9 cellular contexts compared by ENCODE assay signal in genomic region chr16:58336332-58337089, GRCh38. TPM values are rescaled to one million over a fixed set of nuclear protein-coding genes. Genes with fewer than 3 reads are reported as not detected.
DNase-seq lines count a peak whose midpoint lies in the region; ATAC-seq, FAIRE-seq and TF ChIP-seq lines count a peak whose summit lies in the region.
"Had no signal": no experiment of that assay in that cellular context is flagged by ENCODE, and none has a peak within 500 bp of the region (broad histone marks: within the 10 kb centered on the region; RNA-seq: fewer than 3 reads in every experiment).

No MANE protein-coding gene starts in this region.

- intact Hi-C loops in pancreas (cut with DNase I) (loop anchor here (5.0 to 10.0 kb wide), 3 partner anchors 148 to 418 kb away; no protein-coding TSS in a partner anchor), transverse colon (cut with DNase I; ENCODE audit: low total_unique reads) (loop anchor here (2.0 kb wide), 1 partner anchor 152 kb away; no protein-coding TSS in a partner anchor)

- no peak for TF ChIP-seq POLR2A in transverse colon (IDR thresholded peaks at IDR 0.05)

- TF ChIP-seq CTCF in LNCaP clone FGC (IDR thresholded peaks at IDR 0.05; ENCODE audit: control insufficient read depth, extremely low read depth, insufficient read depth) (peak; percentile 97), glutamatergic neuron (IDR thresholded peaks at IDR 0.05; ENCODE audit: partially characterized antibody, unreplicated experiment) (peak; percentile 97), pancreas (IDR thresholded peaks at IDR 0.05) (peak; percentile 72 to 91 (median 80)), transverse colon (IDR thresholded peaks at IDR 0.05) (peak; percentile 87 to 93 (median 92))

- H3K4me3 ChIP-seq in LNCaP clone FGC (ENCODE audit: low read depth, low read length) (0 out of 2 replicates have a peak overlapping the region, but pooled peaks have one; percentile 9), pancreas (peak overlapping the region in 2 of 4 donors; percentile 25 to 32), transverse colon (peak overlapping the region in 2 of 4 donors; percentile 6 to 41)

- peak overlapping the region; percentile 22 for H3K4me3 Mint-ChIP-seq in activated naive CD4-positive, alpha-beta T cell treated with anti-CD3 and anti-CD28 coated beads, Interleukin-2, amount 10 ng/mL, durations not matched to agents 7 days and 5 days
- H3K4me3 Mint-ChIP-seq in glutamatergic neuron (ENCODE audit: unreplicated experiment) = no peak overlapping the region

- ATAC-seq in GM21786 (IDR thresholded peaks at IDR 0.05; ENCODE audit: unreplicated experiment) = peak; percentile 87
- peak; percentile 95 to 99 (median 97) for ATAC-seq in pancreas

- peak; percentile 37 for FAIRE-seq in pancreas (lab: Jason Lieb, UNC)

- WGBS in pancreas, 2 donors = 14 to 16% methylated on average over 24 of the region's 24 CpGs
- WGBS in transverse colon (ENCODE audit: low coverage in 1 of 2), 2 donors = 21 to 26% methylated on average over 19 to 24 of the region's 24 CpGs

- in situ Hi-C loops in transverse colon (cut with MboI; ENCODE audit: low pct_ligation_motif_present in 1 of 4, low pct_unique_long_range_greater_than_20kb in 1 of 4, low sequenced_read_pairs in 3 of 4) = loop anchor here (5.0 to 25.0 kb wide), 5 partner anchors 146 to 426 kb away; no protein-coding TSS in a partner anchor

- H3K36me3 ChIP-seq in pancreas = no peaks in the 10 kb centered on the region
- no peaks in the 10 kb centered on the region for H3K36me3 ChIP-seq in transverse colon

- CTCF ChIA-PET in activated naive CD4-positive, alpha-beta T cell treated with anti-CD3 and anti-CD28 coated beads, Interleukin-2, amount 10 ng/mL, durations not matched to agents 7 days and 5 days (lab: Charles Lee) = interaction anchor here (0.6 to 8.7 kb wide), 32 partner anchors 9 to 420 kb away, joined by 3 to 153 read pairs (median 4); partner anchors contain the start of genes GINS3, NDRG4 and PRSS54

- no peaks in the 10 kb centered on the region for H3K9me3 Mint-ChIP-seq in activated naive CD4-positive, alpha-beta T cell treated with anti-CD3 and anti-CD28 coated beads, Interleukin-2, amount 10 ng/mL, durations not matched to agents 7 days and 5 days
- peaks cover 4% of the 10 kb centered on the region for H3K9me3 Mint-ChIP-seq in glutamatergic neuron (ENCODE audit: unreplicated experiment)

- H3K27ac Mint-ChIP-seq in activated naive CD4-positive, alpha-beta T cell treated with anti-CD3 and anti-CD28 coated beads, Interleukin-2, amount 10 ng/mL, durations not matched to agents 7 days and 5 days = no peak overlapping the region
- H3K27ac Mint-ChIP-seq in glutamatergic neuron (ENCODE audit: unreplicated experiment) = no peak overlapping the region

- peaks cover 4% of the 10 kb centered on the region for H3K27me3 Mint-ChIP-seq in activated naive CD4-positive, alpha-beta T cell treated with anti-CD3 and anti-CD28 coated beads, Interleukin-2, amount 10 ng/mL, durations not matched to agents 7 days and 5 days
- peaks cover 2% of the 10 kb centered on the region for H3K27me3 Mint-ChIP-seq in glutamatergic neuron (ENCODE audit: unreplicated experiment)

- peaks cover 7% of the 10 kb centered on the region for H3K4me1 Mint-ChIP-seq in activated naive CD4-positive, alpha-beta T cell treated with anti-CD3 and anti-CD28 coated beads, Interleukin-2, amount 10 ng/mL, durations not matched to agents 7 days and 5 days
- H3K4me1 Mint-ChIP-seq in glutamatergic neuron (ENCODE audit: low read depth, unreplicated experiment) = peaks cover 11% of the 10 kb centered on the region

- TF ChIP-seq EP300 in transverse colon (IDR thresholded peaks at IDR 0.05; ENCODE audit: low read depth) = no peak

- H3K36me3 Mint-ChIP-seq in activated naive CD4-positive, alpha-beta T cell treated with anti-CD3 and anti-CD28 coated beads, Interleukin-2, amount 10 ng/mL, durations not matched to agents 7 days and 5 days = no peaks in the 10 kb centered on the region
- H3K36me3 Mint-ChIP-seq in glutamatergic neuron (ENCODE audit: unreplicated experiment) = no peaks in the 10 kb centered on the region

- H3K27me3 ChIP-seq in pancreas = no peaks in the 10 kb centered on the region
- peaks cover 10% of the 10 kb centered on the region for H3K27me3 ChIP-seq in transverse colon

- H3K27ac ChIP-seq in pancreas = no peak overlapping the region
- H3K27ac ChIP-seq in transverse colon = no peak overlapping the region

- H3K9me3 ChIP-seq in pancreas (no peaks in the 10 kb centered on the region), transverse colon (no peaks in the 10 kb centered on the region)

- DNase-seq in DMS79 (lab: John Stamatoyannopoulos, UW) (peak; percentile 20), LNCaP clone FGC (ENCODE audit: low read depth) (peak; percentile 52), SK-N-DZ (ENCODE audit: low spot score) (peak; percentile 78), glutamatergic neuron (peak; percentile 89), pancreas (peak; percentile 67 to 95 (median 82)), transverse colon (peak; percentile 87)
- DNase-seq in activated naive CD4-positive, alpha-beta T cell treated with anti-CD3 and anti-CD28 coated beads, Interleukin-2, amount 10 ng/mL, durations not matched to agents 7 days and 5 days = peak; percentile 90

- H3K4me1 ChIP-seq in pancreas (no peaks in the 10 kb centered on the region), transverse colon (peaks cover 0 to 5% (median 2%) of the 10 kb centered on the region in 4 donors)

RNA-seq across cellular contexts. Expression of gene PRSS54, which starts 41.7 kb away (rescaled TPM):
- polyA plus RNA-seq in SK-N-DZ (2014; cell fraction: cytosol; rRNA removed) = not detected in 2 replicates
- not detected in 2 replicates for polyA plus RNA-seq in SK-N-DZ (2014; cell fraction: nucleus; rRNA removed)
- total RNA-seq in glutamatergic neuron (ENCODE audit: unreplicated experiment) (not detected), pancreas (not detected), transverse colon (not detected)
- polyA plus RNA-seq in pancreas = not detected
- total RNA-seq: urinary bladder had no signal
- polyA plus RNA-seq: urinary bladder had no signal

RNA-seq across cellular contexts. Expression of gene GINS3, which starts 55.8 kb away (rescaled TPM):
- 32.9 and 35.8 TPM in 2 replicates for polyA plus RNA-seq in SK-N-DZ (2014; cell fraction: cytosol; rRNA removed)
- 22.8 and 24.5 TPM in 2 replicates for polyA plus RNA-seq in SK-N-DZ (2014; cell fraction: nucleus; rRNA removed)
- total RNA-seq in glutamatergic neuron (ENCODE audit: unreplicated experiment) (5.9 TPM), pancreas (1 to 10 TPM in 2 of 6 donors, under 1 TPM in 4; 0.56 to 1.5 (median 0.72) TPM), transverse colon (1 to 10 TPM in 2 of 4 donors, not detected in 2; 1.6 to 3.3 TPM)
- polyA plus RNA-seq in pancreas = 1 to 10 TPM in 1 of 2 donors, under 1 TPM in 1; 0.99 to 2.0 TPM

Comparison
In these comparisons a context has a peak if more than half of its experiments do, and no peak if none do; other contexts are left out.
1. DNase-seq: peak in every context shown above with its lines; median percentile 90 in activated naive CD4-positive, alpha-beta T cell treated with anti-CD3 and anti-CD28 coated beads, Interleukin-2, amount 10 ng/mL, durations not matched to agents 7 days and 5 days; 89 in glutamatergic neuron; 87 in transverse colon; 82 in pancreas; 78 in SK-N-DZ; 52 in LNCaP clone FGC; 20 in DMS79.